ENCODE assay signal across 1 cellular context in the genomic region with DNA sequence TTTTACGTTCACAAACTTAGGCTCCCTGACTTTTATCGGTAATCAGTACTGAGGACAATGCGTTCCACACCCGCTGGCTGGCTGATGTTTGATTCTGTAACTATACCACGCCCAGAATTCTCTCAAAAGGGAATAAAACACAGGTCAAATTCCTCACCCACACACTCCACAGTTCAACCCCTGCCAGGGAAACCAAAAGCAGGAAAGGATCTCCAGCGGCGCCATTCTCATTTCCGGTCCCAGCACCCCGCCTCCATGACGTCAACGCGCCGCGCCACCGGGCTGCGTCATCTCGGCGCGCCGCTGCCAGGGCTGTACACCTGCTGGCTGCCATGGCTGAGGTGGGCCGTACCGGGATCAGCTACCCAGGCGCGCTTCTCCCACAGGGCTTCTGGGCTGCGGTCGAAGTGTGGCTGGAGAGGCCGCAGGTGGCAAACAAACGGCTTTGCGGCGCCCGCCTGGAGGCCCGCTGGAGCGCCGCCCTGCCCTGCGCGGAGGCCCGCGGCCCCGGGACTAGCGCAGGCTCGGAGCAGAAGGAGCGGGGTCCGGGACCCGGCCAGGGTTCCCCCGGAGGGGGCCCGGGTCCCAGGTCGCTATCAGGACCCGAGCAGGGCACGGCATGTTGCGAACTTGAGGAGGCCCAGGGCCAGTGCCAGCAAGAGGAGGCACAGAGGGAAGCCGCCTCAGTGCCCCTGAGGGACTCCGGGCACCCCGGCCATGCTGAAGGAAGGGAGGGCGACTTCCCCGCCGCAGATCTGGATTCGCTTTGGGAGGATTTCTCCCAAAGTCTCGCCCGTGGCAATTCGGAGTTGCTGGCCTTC.
TF ChIP-seq lines count a peak whose summit lies in the region.

Gene ACOX3, minus strand, starts transcription at position 233 of the 821 bp plus-strand sequence. CDS start 24,202 bp downstream, outside the sequence.
Gene TRMT44, plus strand, starts transcription at position 287 of the 821 bp plus-strand sequence. Its CDS starts 46 bp downstream, at position 333.

TF ChIP-seq in K562, 482 proteins besides CTCF, POLR2A, EP300 and RAD21 (continued from another document and continues in another):
- TF ChIP-seq ZNF395 (CRISPR knock-in tag; IDR thresholded peaks at IDR 0.05) (no peak), DPF2 (IDR thresholded peaks at IDR 0.05) (no peak), ERF (CRISPR knock-in tag; IDR thresholded peaks at IDR 0.05) (no peak), SIRT6 (IDR thresholded peaks at IDR 0.05; ENCODE audit: low read depth, low read length) (no peak), ARID4B (CRISPR knock-in tag; IDR thresholded peaks at IDR 0.05) (peak; percentile 97), SMAD3 (CRISPR knock-in tag; conservative IDR thresholded peaks at IDR 0.05) (no peak), PHF8 (IDR thresholded peaks at IDR 0.05; ENCODE audit: borderline replicate concordance, low read length) (peak; percentile 79), MXI1 (IDR thresholded peaks at IDR 0.05; ENCODE audit: low read depth, low read length) (peak; percentile 76; the same call in 1 of the 2 replicates), CTCFL (IDR thresholded peaks at IDR 0.05; ENCODE audit: borderline replicate concordance, insufficient read depth, low read depth, low read length, poor library complexity, severe bottlenecking) (no peak), ZNF436 (CRISPR knock-in tag; IDR thresholded peaks at IDR 0.05) (no peak), ZNF311 (CRISPR knock-in tag; IDR thresholded peaks at IDR 0.05) (no peak), ZNF23 (CRISPR knock-in tag; IDR thresholded peaks at IDR 0.05) (no peak), EHMT2 (IDR thresholded peaks at IDR 0.05) (no peak), PRMT5 (CRISPR knock-in tag; IDR thresholded peaks at IDR 0.05) (no peak), ZNF584 (CRISPR knock-in tag; IDR thresholded peaks at IDR 0.05; ENCODE audit: low read depth) (peak; percentile 51; the same call in 1 of the 2 replicates), ATF7 (IDR thresholded peaks at IDR 0.05) (peak; percentile 92), CUX1 (CRISPR knock-in tag; IDR thresholded peaks at IDR 0.05) (no peak), SLC30A9 (CRISPR knock-in tag; IDR thresholded peaks at IDR 0.05) (no peak), SIN3B (IDR thresholded peaks at IDR 0.05; ENCODE audit: low read depth) (peak; percentile 92), CREB1 (IDR thresholded peaks at IDR 0.05) (peak; percentile 100), CREB1 (CRISPR knock-in tag; IDR thresholded peaks at IDR 0.05) (peak; percentile 100), E2F8 (IDR thresholded peaks at IDR 0.05; ENCODE audit: low read depth, partially characterized antibody) (peak; percentile 94), ASH1L (IDR thresholded peaks at IDR 0.05; ENCODE audit: borderline replicate concordance, low read depth, partially characterized antibody) (no peak), IFI16 (CRISPR knock-in tag; IDR thresholded peaks at IDR 0.05) (no peak), MTA2 (IDR thresholded peaks at IDR 0.05; ENCODE audit: low read depth) (no peak), JUN (IDR thresholded peaks at IDR 0.05; ENCODE audit: borderline replicate concordance, low read depth, low read length) (0 out of 2 replicates have a peak, but pooled peaks have one; percentile 68), JUN (CRISPR knock-in tag; IDR thresholded peaks at IDR 0.05; ENCODE audit: borderline replicate concordance) (no peak), MIER1 (IDR thresholded peaks at IDR 0.05; ENCODE audit: low read depth) (no peak), ZBTB26 (CRISPR knock-in tag; IDR thresholded peaks at IDR 0.05) (no peak)
- TF ChIP-seq, protein P1, sequence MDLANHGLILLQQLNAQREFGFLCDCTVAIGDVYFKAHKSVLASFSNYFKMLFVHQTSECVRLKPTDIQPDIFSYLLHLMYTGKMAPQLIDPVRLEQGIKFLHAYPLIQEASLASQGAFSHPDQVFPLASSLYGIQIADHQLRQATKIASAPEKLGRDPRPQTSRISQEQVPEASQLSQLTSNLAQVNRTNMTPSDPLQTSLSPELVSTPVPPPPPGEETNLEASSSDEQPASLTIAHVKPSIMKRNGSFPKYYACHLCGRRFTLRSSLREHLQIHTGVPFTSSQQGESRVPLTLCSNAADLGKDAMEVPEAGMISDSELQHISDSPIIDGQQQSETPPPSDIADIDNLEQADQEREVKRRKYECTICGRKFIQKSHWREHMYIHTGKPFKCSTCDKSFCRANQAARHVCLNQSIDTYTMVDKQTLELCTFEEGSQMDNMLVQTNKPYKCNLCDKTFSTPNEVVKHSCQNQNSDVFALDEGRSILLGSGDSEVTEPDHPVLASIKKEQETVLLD (IDR thresholded peaks at IDR 0.05), result no peak
- TF ChIP-seq, protein P2, sequence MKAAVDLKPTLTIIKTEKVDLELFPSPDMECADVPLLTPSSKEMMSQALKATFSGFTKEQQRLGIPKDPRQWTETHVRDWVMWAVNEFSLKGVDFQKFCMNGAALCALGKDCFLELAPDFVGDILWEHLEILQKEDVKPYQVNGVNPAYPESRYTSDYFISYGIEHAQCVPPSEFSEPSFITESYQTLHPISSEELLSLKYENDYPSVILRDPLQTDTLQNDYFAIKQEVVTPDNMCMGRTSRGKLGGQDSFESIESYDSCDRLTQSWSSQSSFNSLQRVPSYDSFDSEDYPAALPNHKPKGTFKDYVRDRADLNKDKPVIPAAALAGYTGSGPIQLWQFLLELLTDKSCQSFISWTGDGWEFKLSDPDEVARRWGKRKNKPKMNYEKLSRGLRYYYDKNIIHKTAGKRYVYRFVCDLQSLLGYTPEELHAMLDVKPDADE (conservative IDR thresholded peaks at IDR 0.05; ENCODE audit: control insufficient read depth, low read depth, low read length), result peak; percentile 93
- TF ChIP-seq, protein P3, sequence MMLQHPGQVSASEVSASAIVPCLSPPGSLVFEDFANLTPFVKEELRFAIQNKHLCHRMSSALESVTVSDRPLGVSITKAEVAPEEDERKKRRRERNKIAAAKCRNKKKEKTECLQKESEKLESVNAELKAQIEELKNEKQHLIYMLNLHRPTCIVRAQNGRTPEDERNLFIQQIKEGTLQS (IDR thresholded peaks at IDR 0.05), result peak; percentile 57; the same call in 1 of the 2 replicates
- TF ChIP-seq, protein P3 (CRISPR knock-in tag; conservative IDR thresholded peaks at IDR 0.05), result no peak
